ENCODE assay signal across 8 cellular contexts in the genomic region with DNA sequence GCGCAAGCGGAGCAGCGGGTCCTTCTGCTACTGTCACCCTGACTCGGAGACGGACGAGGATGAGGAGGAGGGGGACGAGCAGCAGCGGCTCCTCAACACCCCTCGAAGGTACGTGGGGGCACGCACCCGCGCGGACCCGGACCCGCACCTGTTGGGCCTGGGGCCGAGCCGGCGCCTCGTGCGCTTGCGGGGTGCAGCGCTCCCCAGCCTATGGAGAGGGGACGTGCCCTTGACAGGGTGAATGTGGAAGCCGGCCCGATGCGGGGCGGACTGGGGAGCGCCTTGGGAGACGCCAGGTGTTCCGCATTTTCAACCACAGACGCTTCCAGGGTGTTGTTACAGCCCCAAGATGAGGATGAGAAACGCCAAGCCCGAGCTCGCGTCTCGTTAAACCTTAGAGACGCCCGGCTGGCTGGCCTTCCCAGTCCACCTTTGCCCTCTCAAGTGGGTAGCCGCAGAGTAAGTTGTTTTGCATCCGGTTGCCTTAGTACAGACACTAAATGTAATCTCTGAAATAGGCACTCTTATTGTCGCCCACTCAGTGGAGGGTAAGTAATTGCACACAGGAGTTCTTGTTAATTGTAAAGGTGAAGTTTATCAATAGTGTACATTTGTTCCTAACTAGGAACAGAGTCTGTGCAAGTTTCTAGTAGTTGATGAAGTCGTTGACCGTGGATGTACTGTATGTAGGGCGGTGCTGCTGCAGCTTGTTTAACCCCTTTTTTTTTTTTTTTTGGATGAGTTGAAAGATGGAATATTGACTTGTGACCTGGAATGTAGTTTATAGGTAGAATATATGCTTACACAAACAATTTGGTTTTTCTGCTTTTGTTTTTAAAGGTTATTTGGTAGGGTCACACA. TPM values are rescaled to one million over a fixed set of nuclear protein-coding genes. Genes with fewer than 3 reads are reported as not detected.
DNase-seq lines count a peak whose midpoint lies in the region; ATAC-seq and TF ChIP-seq lines count a peak whose summit lies in the region.

No MANE protein-coding gene starts in this region.

- peak; percentile 21 for ATAC-seq in GM21786 (IDR thresholded peaks at IDR 0.05; ENCODE audit: unreplicated experiment)
- peak; percentile 54 for ATAC-seq in left lobe of liver

- peaks cover 42% of the 10 kb centered on the region for H3K79me2 ChIP-seq in KMS-11 (ENCODE audit: insufficient read depth, low read depth)

- H3K4me3 ChIP-seq in KMS-11 (IDR thresholded peaks at IDR 0.05; ENCODE audit: insufficient read depth, low read depth, low read length) (peak overlapping the region; percentile 88), WERI-Rb-1 (ENCODE audit: low read depth, low read length) (peak overlapping the region; percentile 72)

- peak overlapping the region; percentile 92 for H2AFZ ChIP-seq in KMS-11 (ENCODE audit: low read depth)

- no peak for TF ChIP-seq CTCF in KMS-11 (conservative IDR thresholded peaks at IDR 0.05; ENCODE audit: low read depth, low read length)
- no peak for TF ChIP-seq CTCF in WERI-Rb-1 (IDR thresholded peaks at IDR 0.05; ENCODE audit: low read depth, low read length)

- peak overlapping the region; percentile 46 for H3K4me2 ChIP-seq in KMS-11

- H3K9me3 ChIP-seq in WERI-Rb-1 (ENCODE audit: severe bottlenecking), result no peaks in the 10 kb centered on the region

- peak overlapping the region; percentile 57; the same call in 1 of the 2 replicates for H3K9ac ChIP-seq in KMS-11

- H3K27ac ChIP-seq in KMS-11 (peak overlapping the region; percentile 71; the same call in 1 of the 2 replicates), WERI-Rb-1 (peak overlapping the region; percentile 78)

- no peaks in the 10 kb centered on the region for H3K27me3 ChIP-seq in KMS-11 (ENCODE audit: insufficient read depth, low read depth)
- H3K27me3 ChIP-seq in WERI-Rb-1 (ENCODE audit: insufficient read depth, low read depth, severe bottlenecking), result no peaks in the 10 kb centered on the region

- DNase-seq in Daoy (ENCODE audit: low read depth) (peak; percentile 40), WERI-Rb-1 (peak; percentile 41), cerebellum (ENCODE audit: low spot score) (peak; percentile 15), left lobe of liver (ENCODE audit: low spot score) (peak; percentile 56), dedifferentiated amniotic fluid mesenchymal stem cell (ENCODE audit: extremely low spot score) (no peak)
- DNase-seq in stimulated activated CD4-positive, alpha-beta T cell treated with anti-CD3 and anti-CD28 coated beads, Interleukin-4, amount 100 ng/mL, for 48 hours (ENCODE audit: low read depth in 2 of 2), result peak; percentile 22 to 26

- H3K36me3 ChIP-seq in KMS-11 (ENCODE audit: insufficient read depth) (no peaks in the 10 kb centered on the region), WERI-Rb-1 (peaks cover 22% of the 10 kb centered on the region)

- H4K20me1 ChIP-seq in KMS-11 (ENCODE audit: insufficient read depth), result no peaks in the 10 kb centered on the region

- H3K4me1 ChIP-seq in KMS-11 (ENCODE audit: low read depth, poor library complexity, severe bottlenecking), result peaks cover 32% of the 10 kb centered on the region

RNA-seq across cellular contexts. Expression of a gene that starts 0.8 kb away (rescaled TPM):
- 6.1 and 6.9 TPM in 2 replicates for total RNA-seq in Daoy (2014; rRNA removed; shearing (Covaris generic))
- total RNA-seq in cerebellum (16.2 TPM), left lobe of liver (5.4 TPM)
